In the genomic region with DNA sequence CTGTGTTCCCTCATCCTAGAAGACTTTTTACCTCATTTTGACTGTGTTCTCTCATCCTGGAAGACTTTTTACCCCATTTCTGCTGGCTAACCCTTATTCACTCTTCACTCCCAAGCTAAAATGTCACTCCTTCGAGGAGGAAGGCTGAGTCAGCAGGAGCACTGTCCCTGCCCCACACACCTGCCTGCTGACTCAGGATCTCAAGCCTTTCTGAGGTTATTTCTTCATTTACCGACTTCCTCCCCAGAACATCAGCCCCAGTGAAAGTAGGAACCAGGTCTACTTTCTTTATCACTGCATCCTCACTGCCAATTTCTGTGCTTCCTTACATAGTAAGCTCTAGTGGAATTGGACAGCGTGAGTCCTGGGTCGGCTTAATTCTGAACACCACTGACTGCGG, we compare ENCODE assay signal across 24 cellular contexts.
"Had no signal": no experiment of that assay in that cellular context is flagged by ENCODE, and none has a peak within 500 bp of the region (broad histone marks: within the 10 kb centered on the region; RNA-seq: fewer than 3 reads in every experiment).

No MANE protein-coding gene starts in this region.

- H3K4me3 ChIP-seq: PC-9 had no signal

- H3K27me3 ChIP-seq: brain microvascular endothelial cell had no signal

- DNase-seq: activated CD4-positive, alpha-beta memory T cell treated with anti-CD3 and anti-CD28 coated beads for 36 hours; activated CD4-positive, alpha-beta T cell treated with anti-CD3 and anti-CD28 coated beads for 36 hours; activated CD4-positive, alpha-beta T cell treated with anti-CD3 and anti-CD28 coated beads, Interleukin-2, amount 50 U/mL, for 1 hour; activated CD8-positive, alpha-beta memory T cell treated with anti-CD3 and anti-CD28 coated beads, Interleukin-2, amount 50 U/mL, for 4 hours; activated effector memory CD4-positive, alpha-beta T cell treated with Interleukin-2 at 50 U/mL for 16 hours; activated naive CD4-positive, alpha-beta T cell treated with anti-CD3 and anti-CD28 coated beads, Interleukin-2, amount 10 ng/mL, durations not matched to agents 7 days and 5 days; activated T-cell treated with anti-CD3 and anti-CD28 coated beads for 4 hours; activated T-cell treated with anti-CD3 and anti-CD28 coated beads, Interleukin-2, amount 50 U/mL, for 4 hours; amniotic stem cell; aorta; brain microvascular endothelial cell; central memory CD4-positive, alpha-beta T cell; NCI-H1105; NCI-H1417 treated with DMSO at 0.1 percent for 48 hours; NCI-H1694; NCI-H1930; NCI-H345; NCI-H524 treated with DMSO at 0.1 percent for 48 hours; NK-92 treated with Interleukin-12 subunit alpha and Interleukin-12 subunit beta, amount 100 ng/mL, for 24 hours; PC-9; Right ventricle myocardium superior had no signal

- ATAC-seq: activated CD4-positive, alpha-beta T cell treated with anti-CD3 and anti-CD28 coated beads for 36 hours; activated CD4-positive, CD25-positive, alpha-beta regulatory T cell treated with anti-CD3 and anti-CD28 coated beads, Interleukin-2, amount 50 U/mL, for 24 hours; activated T-cell treated with anti-CD3 and anti-CD28 coated beads, Interleukin-2, amount 50 U/mL, for 4 hours; WTC11 had no signal

- FAIRE-seq: RCC 7860 had no signal

- H3K4me2 ChIP-seq: PC-9 had no signal

- H2AFZ ChIP-seq: PC-9 had no signal

- H3K36me3 ChIP-seq: brain microvascular endothelial cell had no signal

- H3K27ac ChIP-seq: brain microvascular endothelial cell, PC-9 had no signal
